In genomic region chr3:135240426-135240825, GRCh38 we compare ENCODE assay signal across 12 cellular contexts.
DNase-seq lines count a peak whose midpoint lies in the region; ATAC-seq and TF ChIP-seq lines count a peak whose summit lies in the region.
"Had no signal": no experiment of that assay in that cellular context is flagged by ENCODE, and none has a peak within 500 bp of the region (broad histone marks: within the 10 kb centered on the region; RNA-seq: fewer than 3 reads in every experiment).

No MANE protein-coding gene starts in this region.

- H4K20me1 ChIP-seq in osteoblast (ENCODE audit: insufficient read depth, low read length) = no peaks in the 10 kb centered on the region

- no peaks in the 10 kb centered on the region for H3K79me2 ChIP-seq in osteoblast (ENCODE audit: insufficient read depth, low read length)

- ATAC-seq in HG02763 (IDR thresholded peaks at IDR 0.05; ENCODE audit: unreplicated experiment) (peak; percentile 62), SK-N-SH treated with all-trans-retinoic acid at 6 μM for 48 hours (peak; percentile 40; the same call in 1 of the 3 replicates), HG03439 (IDR thresholded peaks at IDR 0.05; ENCODE audit: unreplicated experiment) (no peak)
- ATAC-seq: gastrocnemius medialis, lower lobe of right lung had no signal

- no peaks in the 10 kb centered on the region for H3K4me1 ChIP-seq in osteoblast (ENCODE audit: insufficient read depth, low read length)
- H3K4me1 ChIP-seq: lower lobe of right lung had no signal

- H3K9me3 ChIP-seq in osteoblast (ENCODE audit: low read depth, low read length) = no peaks in the 10 kb centered on the region
- H3K9me3 ChIP-seq: gastrocnemius medialis, lower lobe of right lung had no signal

- DNase-seq in DMS79 treated with DMSO at 0.1 percent for 48 hours (lab: John Stamatoyannopoulos, UW) (peak; percentile 43), DMS79 (lab: John Stamatoyannopoulos, UW) (no peak), osteoblast (ENCODE audit: insufficient read length, low spot score, missing footprints) (peak; percentile 62), NCI-H128 (lab: John Stamatoyannopoulos, UW; ENCODE audit: unreplicated experiment) (no peak), LoVo (ENCODE audit: low spot score) (no peak)
- DNase-seq: activated CD8-positive, alpha-beta memory T cell treated with anti-CD3 and anti-CD28 coated beads, Interleukin-2, amount 50 U/mL, for 48 hours; dermis blood vessel endothelial cell; gastrocnemius medialis; lower lobe of right lung had no signal

- H3K36me3 ChIP-seq in osteoblast (ENCODE audit: insufficient read depth, low read length) = no peaks in the 10 kb centered on the region
- H3K36me3 ChIP-seq: gastrocnemius medialis, lower lobe of right lung had no signal

- no peak overlapping the region for H3K4me2 ChIP-seq in osteoblast (ENCODE audit: insufficient read depth, low read length)

- TF ChIP-seq CTCF in osteoblast (IDR thresholded peaks at IDR 0.05; ENCODE audit: extremely low read depth, low read depth, low read length) = no peak

- H2AFZ ChIP-seq in osteoblast (ENCODE audit: low read length) = no peak overlapping the region

- H3K27ac ChIP-seq in osteoblast (ENCODE audit: low read depth, low read length) = no peak overlapping the region
- H3K27ac ChIP-seq: gastrocnemius medialis, lower lobe of right lung had no signal

- H3K27me3 ChIP-seq in osteoblast (ENCODE audit: insufficient read depth, low read length) = no peaks in the 10 kb centered on the region
- H3K27me3 ChIP-seq: gastrocnemius medialis had no signal

- H3K4me3 ChIP-seq in osteoblast (ENCODE audit: insufficient read depth, low read length) = no peak overlapping the region
- H3K4me3 ChIP-seq: gastrocnemius medialis, lower lobe of right lung had no signal

TF ChIP-seq in SK-N-SH treated with all-trans-retinoic acid at 6 μM for 48 hours, 23 proteins besides CTCF, POLR2A, EP300 and RAD21:
- TF ChIP-seq ZNF70 (CRISPR knock-in tag; IDR thresholded peaks at IDR 0.05) (no peak), TCF4 (CRISPR knock-in tag; IDR thresholded peaks at IDR 0.05; ENCODE audit: borderline replicate concordance) (no peak), ZFP3 (CRISPR knock-in tag; IDR thresholded peaks at IDR 0.05) (no peak), SNAI2 (CRISPR knock-in tag; IDR thresholded peaks at IDR 0.05) (no peak), ZNF565 (CRISPR knock-in tag; conservative IDR thresholded peaks at IDR 0.05; ENCODE audit: low read depth) (no peak), ISL1 (CRISPR knock-in tag; IDR thresholded peaks at IDR 0.05) (no peak), CSRNP3 (CRISPR knock-in tag; IDR thresholded peaks at IDR 0.05) (no peak)
- TF ChIP-seq, protein P1, sequence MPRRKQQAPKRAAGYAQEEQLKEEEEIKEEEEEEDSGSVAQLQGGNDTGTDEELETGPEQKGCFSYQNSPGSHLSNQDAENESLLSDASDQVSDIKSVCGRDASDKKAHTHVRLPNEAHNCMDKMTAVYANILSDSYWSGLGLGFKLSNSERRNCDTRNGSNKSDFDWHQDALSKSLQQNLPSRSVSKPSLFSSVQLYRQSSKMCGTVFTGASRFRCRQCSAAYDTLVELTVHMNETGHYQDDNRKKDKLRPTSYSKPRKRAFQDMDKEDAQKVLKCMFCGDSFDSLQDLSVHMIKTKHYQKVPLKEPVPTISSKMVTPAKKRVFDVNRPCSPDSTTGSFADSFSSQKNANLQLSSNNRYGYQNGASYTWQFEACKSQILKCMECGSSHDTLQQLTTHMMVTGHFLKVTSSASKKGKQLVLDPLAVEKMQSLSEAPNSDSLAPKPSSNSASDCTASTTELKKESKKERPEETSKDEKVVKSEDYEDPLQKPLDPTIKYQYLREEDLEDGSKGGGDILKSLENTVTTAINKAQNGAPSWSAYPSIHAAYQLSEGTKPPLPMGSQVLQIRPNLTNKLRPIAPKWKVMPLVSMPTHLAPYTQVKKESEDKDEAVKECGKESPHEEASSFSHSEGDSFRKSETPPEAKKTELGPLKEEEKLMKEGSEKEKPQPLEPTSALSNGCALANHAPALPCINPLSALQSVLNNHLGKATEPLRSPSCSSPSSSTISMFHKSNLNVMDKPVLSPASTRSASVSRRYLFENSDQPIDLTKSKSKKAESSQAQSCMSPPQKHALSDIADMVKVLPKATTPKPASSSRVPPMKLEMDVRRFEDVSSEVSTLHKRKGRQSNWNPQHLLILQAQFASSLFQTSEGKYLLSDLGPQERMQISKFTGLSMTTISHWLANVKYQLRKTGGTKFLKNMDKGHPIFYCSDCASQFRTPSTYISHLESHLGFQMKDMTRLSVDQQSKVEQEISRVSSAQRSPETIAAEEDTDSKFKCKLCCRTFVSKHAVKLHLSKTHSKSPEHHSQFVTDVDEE (CRISPR knock-in tag; IDR thresholded peaks at IDR 0.05) = no peak

Comparison
In these comparisons a context has a peak if more than half of its experiments do, and no peak if none do; other contexts are left out.
1. DNase-seq: peak in DMS79 treated with DMSO at 0.1 percent for 48 hours (single experiment) and osteoblast (single experiment); none in DMS79 (single experiment), NCI-H128 (single experiment) and LoVo (single experiment).